Comparison of ENCODE assay signal across 13 cellular contexts in genomic region chr17:4771519-4772234, GRCh38. TPM values are rescaled to one million over a fixed set of nuclear protein-coding genes. Genes with fewer than 3 reads are reported as not detected.
DNase-seq lines count a peak whose midpoint lies in the region; ATAC-seq and TF ChIP-seq lines count a peak whose summit lies in the region.
"Had no signal": no experiment of that assay in that cellular context is flagged by ENCODE, and none has a peak within 500 bp of the region (broad histone marks: within the 10 kb centered on the region; RNA-seq: fewer than 3 reads in every experiment).

Gene TM4SF5 (plus strand): TSS chr17:4771886. CDS start chr17:4771923, 37 bp downstream.

- dilution Hi-C loops in IMR-90 (cut with HindIII; ENCODE audit: low sequenced_read_pairs, unreplicated experiment): no loop called here

- ATAC-seq in IMR-90 (ENCODE audit: low read depth) (no peak), T-cell (replicated peaks in 1 of 4) (peak; percentile 44 to 83 (median 70)), GM18511 (IDR thresholded peaks at IDR 0.05; ENCODE audit: unreplicated experiment) (no peak), HG03108 (IDR thresholded peaks at IDR 0.05; ENCODE audit: unreplicated experiment) (no peak)
- ATAC-seq: foreskin keratinocyte had no signal

- no peak within 1 kb of the TSS for H3K18ac ChIP-seq in IMR-90 (ENCODE audit: low read depth, low read length)

- no peak for TF ChIP-seq POLR2A in IMR-90 (IDR thresholded peaks at IDR 0.05; ENCODE audit: low read depth, low read length)

- WGBS in IMR-90 (ENCODE audit: extremely low coverage in 2 of 2, insufficient read length in 1 of 2), 2 experiments: 60% methylated on average over 6 of the region's 13 CpGs; no CpG with 5 or more reads in 1 of the 2 experiments
- WGBS in liver: 26% methylated on average over 13 of the region's 13 CpGs

- H3K27ac Mint-ChIP-seq in T-cell: no peak within 1 kb of the TSS

- no peak within 1 kb of the TSS for H4K5ac ChIP-seq in IMR-90 (ENCODE audit: low read depth, low read length)

- no peak within 1 kb of the TSS for H2BK15ac ChIP-seq in IMR-90 (ENCODE audit: low read depth, low read length)

- H4K8ac ChIP-seq in IMR-90 (ENCODE audit: low read depth in 2 of 2, low read length in 2 of 2): no peak within 1 kb of the TSS

- H3K27ac ChIP-seq in IMR-90 (ENCODE audit: insufficient read depth, low read length): no peak within 1 kb of the TSS
- H3K27ac ChIP-seq in liver (ENCODE audit: low read depth in 1 of 2, low read length in 2 of 2): peak within 1 kb of the TSS; percentile 78 to 96
- no peak within 1 kb of the TSS for H3K27ac ChIP-seq in ascending aorta
- H3K27ac ChIP-seq: foreskin keratinocyte, thoracic aorta, WERI-Rb-1 had no signal

- H3K9me3 Mint-ChIP-seq in T-cell: no peaks in the 10 kb centered on the region

- no peak within 1 kb of the TSS for H3K4ac ChIP-seq in IMR-90 (ENCODE audit: low read depth, low read length)

- DNase-seq in DMS 273 (lab: John Stamatoyannopoulos, UW; ENCODE audit: unreplicated experiment) (peak; percentile 86), IMR-90 (no peak), T-cell (no peak), SW 1271 (lab: John Stamatoyannopoulos, UW) (no peak), ascending aorta (ENCODE audit: low spot score in 2 of 2) (no peak)
- DNase-seq: activated effector memory CD4-positive, alpha-beta T cell treated with Interleukin-2 at 50 U/mL for 16 hours; foreskin keratinocyte; WERI-Rb-1 had no signal

- H2AK9ac ChIP-seq in IMR-90 (replicated peaks; ENCODE audit: low read depth, low read length, poor library complexity): peak within 1 kb of the TSS; percentile 82

- no peak within 1 kb of the TSS for H3K23ac ChIP-seq in IMR-90 (ENCODE audit: low read depth, low read length)

- H2BK5ac ChIP-seq in IMR-90 (ENCODE audit: low read depth, low read length, poor library complexity, severe bottlenecking): no peak within 1 kb of the TSS

- no peak within 1 kb of the TSS for H4K91ac ChIP-seq in IMR-90 (ENCODE audit: insufficient read depth, low read depth, low read length)

- BruUV-seq in IMR-90 (replicated peaks; lab: Mats Ljungman, UMichigan): no TSS peak

- TF ChIP-seq RAD21 in IMR-90 (IDR thresholded peaks at IDR 0.05; ENCODE audit: low read length): no peak
- peak; percentile 51 to 67 for TF ChIP-seq RAD21 in liver (IDR thresholded peaks at IDR 0.05)

- no peak within 1 kb of the TSS for H2AK5ac ChIP-seq in IMR-90 (ENCODE audit: low read depth, low read length)

- H3K56ac ChIP-seq in IMR-90 (ENCODE audit: extremely low read depth, insufficient read depth, low read length): no peak within 1 kb of the TSS

- H3K4me1 ChIP-seq in IMR-90 (ENCODE audit: control insufficient read depth, insufficient read depth, low read length) (no peaks in the 10 kb centered on the region), liver (ENCODE audit: control insufficient read depth in 4 of 4, insufficient read depth in 4 of 4, low read length in 3 of 4) (peaks cover 0 to 14% (median 7%) of the 10 kb centered on the region in 4 donors), ascending aorta (no peaks in the 10 kb centered on the region)

- H2BK120ac ChIP-seq in IMR-90 (ENCODE audit: low read depth, low read length): no peak within 1 kb of the TSS

- H3K36me3 Mint-ChIP-seq in T-cell: no peaks in the 10 kb centered on the region

- no peak for TF ChIP-seq CTCF in IMR-90 (conservative IDR thresholded peaks at IDR 0.05; ENCODE audit: low read depth, low read length)
- TF ChIP-seq CTCF in liver (IDR thresholded peaks at IDR 0.05; ENCODE audit: low read depth, low read length, missing input control): no peak
- TF ChIP-seq CTCF in ascending aorta (IDR thresholded peaks at IDR 0.05): no peak

- no peaks in the 10 kb centered on the region for H3K79me1 ChIP-seq in IMR-90 (ENCODE audit: low read depth in 1 of 2, low read length in 2 of 2)

- H3K36me3 ChIP-seq in IMR-90 (ENCODE audit: control insufficient read depth, insufficient read depth, low read length) (no peaks in the 10 kb centered on the region), liver (ENCODE audit: control insufficient read depth in 4 of 4, insufficient read depth in 3 of 4, low read depth in 1 of 4, low read length in 3 of 4) (no peaks in the 10 kb centered on the region), ascending aorta (no peaks in the 10 kb centered on the region)
- H3K36me3 ChIP-seq: thoracic aorta, WERI-Rb-1 had no signal

- POLR2A ChIA-PET in IMR-90 (lab: Charles Lee; ENCODE audit: unreplicated experiment): no interaction called here
- POLR2A ChIA-PET in T-cell (lab: Charles Lee): no interaction called here

- H3K4me3 ChIP-seq in IMR-90 (ENCODE audit: insufficient read depth, low read depth, low read length) (no peak within 1 kb of the TSS), liver (ENCODE audit: low read depth in 1 of 3, low read length in 3 of 3) (peak within 1 kb of the TSS; percentile 53 to 89 (median 57)), ascending aorta (no peak within 1 kb of the TSS)
- H3K4me3 ChIP-seq: thoracic aorta had no signal

- no peaks in the 10 kb centered on the region for H3K9me3 ChIP-seq in IMR-90 (ENCODE audit: control insufficient read depth, insufficient read depth, low read length)
- H3K9me3 ChIP-seq in liver (ENCODE audit: control insufficient read depth in 4 of 4, low read length in 3 of 4): no peaks in the 10 kb centered on the region
- no peaks in the 10 kb centered on the region for H3K9me3 ChIP-seq in ascending aorta
- H3K9me3 ChIP-seq: thoracic aorta had no signal

- H2AFZ ChIP-seq in IMR-90 (replicated peaks; ENCODE audit: low read length, poor library complexity): peak within 1 kb of the TSS; percentile 43

- H3K27me3 Mint-ChIP-seq in T-cell: peaks cover 4 to 6% of the 10 kb centered on the region in 2 donors

- no peaks in the 10 kb centered on the region; the same call in 1 of the 2 replicates for H4K20me1 ChIP-seq in IMR-90 (ENCODE audit: insufficient read depth, low read length)

- H3K9me1 ChIP-seq in IMR-90 (ENCODE audit: insufficient read depth, low read length): no peaks in the 10 kb centered on the region

- H3K9ac ChIP-seq in IMR-90 (ENCODE audit: low read depth, low read length) (no peak within 1 kb of the TSS), liver (ENCODE audit: low read depth in 1 of 2, low read length in 2 of 2) (peak within 1 kb of the TSS; percentile 77 to 84)

- no peak within 1 kb of the TSS for H3K4me3 Mint-ChIP-seq in T-cell

- no peak within 1 kb of the TSS for H2BK20ac ChIP-seq in IMR-90 (ENCODE audit: low read depth, low read length)

- CTCF ChIA-PET in IMR-90 (lab: Yijun Ruan, JAX): no interaction called here
- CTCF ChIA-PET in T-cell (lab: Charles Lee): no interaction called here

- no peak within 1 kb of the TSS for H3K4me2 ChIP-seq in IMR-90 (ENCODE audit: low read depth, low read length)

- H3K27me3 ChIP-seq in IMR-90 (ENCODE audit: control insufficient read depth, insufficient read depth, low read length) (peaks cover 30% of the 10 kb centered on the region), liver (ENCODE audit: control insufficient read depth in 4 of 4, insufficient read depth in 4 of 4, low read length in 3 of 4) (no peaks in the 10 kb centered on the region), ascending aorta (no peaks in the 10 kb centered on the region)

- H3K14ac ChIP-seq in IMR-90 (replicated peaks; ENCODE audit: low read depth, low read length): no peak within 1 kb of the TSS

- H3K4me1 Mint-ChIP-seq in T-cell: peaks cover 7 to 9% (median 7%) of the 10 kb centered on the region in 3 donors

- in situ Hi-C loops in IMR-90 (cut with MboI; ENCODE audit: low sequenced_read_pairs): no loop called here

- intact Hi-C loops in IMR-90 (cut with micrococcal nuclease): loop anchor here (2.0 kb wide), 1 partner anchor 41 kb away; the partner anchor contains the start of gene MED11
- intact Hi-C loops in ascending aorta (cut with DNase I): no loop called here

TF ChIP-seq in IMR-90, 13 proteins besides CTCF, POLR2A, EP300 and RAD21 (continues in another document):
- no peak for TF ChIP-seq MXI1 (IDR thresholded peaks at IDR 0.05; ENCODE audit: borderline replicate concordance, low read depth, low read length)
- no peak for TF ChIP-seq MAFK (IDR thresholded peaks at IDR 0.05; ENCODE audit: low read depth, low read length)
- TF ChIP-seq CHD1 (IDR thresholded peaks at IDR 0.05; ENCODE audit: low read depth, low read length): no peak
- no peak for TF ChIP-seq SMC3 (IDR thresholded peaks at IDR 0.05; ENCODE audit: low read depth, low read length)
- TF ChIP-seq MAZ (IDR thresholded peaks at IDR 0.05; ENCODE audit: borderline replicate concordance, low read depth, low read length): no peak
- no peak for TF ChIP-seq RFX5 (IDR thresholded peaks at IDR 0.05; ENCODE audit: low read depth, low read length)
- no peak for TF ChIP-seq RCOR1 (IDR thresholded peaks at IDR 0.05; ENCODE audit: insufficient replicate concordance, low read length)

TF ChIP-seq in liver, 16 proteins besides CTCF, POLR2A, EP300 and RAD21 (continues in another document):
- TF ChIP-seq HNF4A (conservative IDR thresholded peaks at IDR 0.05) (peak; percentile 94 to 97), GABPA (IDR thresholded peaks at IDR 0.05 in 1 of 2, conservative IDR thresholded peaks at IDR 0.05 in 1 of 2) (peak in 1 of 2 donors; percentile 48), HNF4G (IDR thresholded peaks at IDR 0.05) (peak; percentile 78), SP1 (IDR thresholded peaks at IDR 0.05) (peak; percentile 91), EGR1 (IDR thresholded peaks at IDR 0.05; ENCODE audit: low read depth in 2 of 2) (no peak)
- TF ChIP-seq, protein P1, sequence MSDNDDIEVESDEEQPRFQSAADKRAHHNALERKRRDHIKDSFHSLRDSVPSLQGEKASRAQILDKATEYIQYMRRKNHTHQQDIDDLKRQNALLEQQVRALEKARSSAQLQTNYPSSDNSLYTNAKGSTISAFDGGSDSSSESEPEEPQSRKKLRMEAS (IDR thresholded peaks at IDR 0.05): peak; percentile 93
- TF ChIP-seq, protein P2, sequence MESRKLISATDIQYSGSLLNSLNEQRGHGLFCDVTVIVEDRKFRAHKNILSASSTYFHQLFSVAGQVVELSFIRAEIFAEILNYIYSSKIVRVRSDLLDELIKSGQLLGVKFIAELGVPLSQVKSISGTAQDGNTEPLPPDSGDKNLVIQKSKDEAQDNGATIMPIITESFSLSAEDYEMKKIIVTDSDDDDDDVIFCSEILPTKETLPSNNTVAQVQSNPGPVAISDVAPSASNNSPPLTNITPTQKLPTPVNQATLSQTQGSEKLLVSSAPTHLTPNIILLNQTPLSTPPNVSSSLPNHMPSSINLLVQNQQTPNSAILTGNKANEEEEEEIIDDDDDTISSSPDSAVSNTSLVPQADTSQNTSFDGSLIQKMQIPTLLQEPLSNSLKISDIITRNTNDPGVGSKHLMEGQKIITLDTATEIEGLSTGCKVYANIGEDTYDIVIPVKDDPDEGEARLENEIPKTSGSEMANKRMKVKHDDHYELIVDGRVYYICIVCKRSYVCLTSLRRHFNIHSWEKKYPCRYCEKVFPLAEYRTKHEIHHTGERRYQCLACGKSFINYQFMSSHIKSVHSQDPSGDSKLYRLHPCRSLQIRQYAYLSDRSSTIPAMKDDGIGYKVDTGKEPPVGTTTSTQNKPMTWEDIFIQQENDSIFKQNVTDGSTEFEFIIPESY (IDR thresholded peaks at IDR 0.05): no peak

RNA-seq across cellular contexts. Expression of gene TM4SF5, which starts in this region (rescaled TPM):
- total RNA-seq in IMR-90 (2012; rRNA removed): not detected in 2 replicates
- polyA plus RNA-seq in IMR-90 (2012; rRNA removed): not detected in 2 replicates
- not detected in 2 replicates for polyA plus RNA-seq in IMR-90 (2012; cell fraction: cytosol; rRNA removed)
- not detected in 2 replicates for polyA plus RNA-seq in IMR-90 (2012; cell fraction: nucleus; rRNA removed; ENCODE audit: low replicate concordance)
- total RNA-seq in T-cell: not detected
- total RNA-seq in liver: 10 to 100 TPM; 20.1 to 32.5 TPM
- 100 to 1,000 TPM; 198 to 309 TPM for polyA plus RNA-seq in liver
- total RNA-seq in ascending aorta: not detected
- total RNA-seq: foreskin keratinocyte, osteoblast, thoracic aorta had no signal
- polyA plus RNA-seq: foreskin keratinocyte had no signal

Comparison
In these comparisons a context has a peak if more than half of its experiments do, and no peak if none do; other contexts are left out.
1. RNA of gene TM4SF5 (total RNA-seq): 20.1 to 32.5 TPM in liver; not detected in T-cell, not detected in IMR-90 and not detected in ascending aorta (single experiment); every median in the first group is over 10 times any median in the second.
2. RNA of gene TM4SF5 (polyA plus RNA-seq): 198 to 309 TPM in liver; not detected in IMR-90; every median in the first group is over 100 times any median in the second.
3. Peak in ATAC-seq in T-cell; RNA of the gene not detected or under 1 TPM.
4. H3K27ac ChIP-seq: peak in liver (2 of 2); none in IMR-90 (single experiment) and ascending aorta (0 of 2).
5. H3K4me3 ChIP-seq: peak in liver (3 of 3); none in IMR-90 (single experiment) and ascending aorta (0 of 2).